Comparison of ENCODE assay signal across 10 cellular contexts in genomic region chr3:53243165-53243564, GRCh38. TPM values are rescaled to one million over a fixed set of nuclear protein-coding genes. Genes with fewer than 3 reads are reported as not detected.
DNase-seq lines count a peak whose midpoint lies in the region; ATAC-seq and TF ChIP-seq lines count a peak whose summit lies in the region.
"Had no signal": no experiment of that assay in that cellular context is flagged by ENCODE, and none has a peak within 500 bp of the region (broad histone marks: within the 10 kb centered on the region; RNA-seq: fewer than 3 reads in every experiment).

No MANE protein-coding gene starts in this region.

- H3K4me3 ChIP-seq in SJSA1 (no peak overlapping the region), fibroblast of the aortic adventitia (ENCODE audit: low read depth, low read length) (no peak overlapping the region), psoas muscle (no peak overlapping the region)

- intact Hi-C loops in psoas muscle (cut with DNase I) = no loop called here

- no peaks in the 10 kb centered on the region for H3K27me3 ChIP-seq in SJSA1 (replicated peaks)
- H3K27me3 ChIP-seq in psoas muscle (ENCODE audit: insufficient read depth in 3 of 3, low read length in 2 of 3) = no peaks in the 10 kb centered on the region

- H3K27ac ChIP-seq in SJSA1 (peak overlapping the region; percentile 54), psoas muscle (peak overlapping the region; percentile 75)
- H3K27ac ChIP-seq: KMS-11 had no signal

- no peaks in the 10 kb centered on the region for H3K9me3 ChIP-seq in SJSA1 (replicated peaks)
- H3K9me3 ChIP-seq in psoas muscle = no peaks in the 10 kb centered on the region

- TF ChIP-seq CTCF in fibroblast of the aortic adventitia (IDR thresholded peaks at IDR 0.05; ENCODE audit: insufficient read depth, low read length) (no peak), psoas muscle (IDR thresholded peaks at IDR 0.05) (no peak)

- WGBS in psoas muscle, 3 donors = 74 to 87% (median 77%) methylated on average over 14 of the region's 14 CpGs

- H3K36me3 ChIP-seq in SJSA1 (peaks cover 61% of the 10 kb centered on the region), psoas muscle (ENCODE audit: insufficient read depth in 1 of 2, low read depth in 1 of 2) (peaks cover 0 to 47% of the 10 kb centered on the region in 2 donors)

- ATAC-seq in psoas muscle (no peak), HG02840 (IDR thresholded peaks at IDR 0.05; ENCODE audit: low FRiP score, unreplicated experiment) (no peak), GM19023 (IDR thresholded peaks at IDR 0.05; ENCODE audit: unreplicated experiment) (no peak)

- DNase-seq in EL (peak; percentile 81), SJSA1 (ENCODE audit: low read depth in 1 of 2, low spot score in 2 of 2) (peak; percentile 74 to 80), fibroblast of the aortic adventitia (ENCODE audit: low read depth) (peak; percentile 61), psoas muscle (peak in 1 of 2 donors; percentile 61), activated T-cell treated with anti-CD3 and anti-CD28 coated beads for 4 hours (no peak), AG08396 (ENCODE audit: low spot score) (no peak)
- DNase-seq: activated effector memory CD4-positive, alpha-beta T cell treated with Interleukin-2 at 50 U/mL for 16 hours had no signal

- H3K4me1 ChIP-seq in SJSA1 (replicated peaks) = peaks cover 44% of the 10 kb centered on the region
- peaks cover 64% of the 10 kb centered on the region for H3K4me1 ChIP-seq in psoas muscle

RNA-seq across cellular contexts. Expression of gene TKT, which starts 12.7 kb away (rescaled TPM):
- total RNA-seq in SJSA1 (2014; rRNA removed; shearing (Covaris generic)) = 182 and 278 TPM in 2 replicates
- total RNA-seq in fibroblast of the aortic adventitia (ENCODE audit: low replicate concordance) (265 and 457 TPM in 2 replicates), psoas muscle (10 to 100 TPM; 16.8 to 51.9 (median 21.2) TPM)
- 10 to 100 TPM; 10.5 to 25.6 (median 23.7) TPM for polyA plus RNA-seq in psoas muscle

Comparison
In these comparisons a context has a peak if more than half of its experiments do, and no peak if none do; other contexts are left out.
1. DNase-seq: peak in EL (single experiment), SJSA1 (2 of 2) and fibroblast of the aortic adventitia (single experiment); none in activated T-cell treated with anti-CD3 and anti-CD28 coated beads for 4 hours (single experiment) and AG08396 (single experiment).